11 cellular contexts compared by ENCODE assay signal in genomic region chr10:72186633-72187330, GRCh38. TPM values are rescaled to one million over a fixed set of nuclear protein-coding genes. Genes with fewer than 3 reads are reported as not detected.
DNase-seq lines count a peak whose midpoint lies in the region; ATAC-seq and TF ChIP-seq lines count a peak whose summit lies in the region.
"Had no signal": no experiment of that assay in that cellular context is flagged by ENCODE, and none has a peak within 500 bp of the region (broad histone marks: within the 10 kb centered on the region; RNA-seq: fewer than 3 reads in every experiment).

No MANE protein-coding gene starts in this region.

- H3K27me3 Mint-ChIP-seq in endothelial cell (ENCODE audit: unreplicated experiment) (no peaks in the 10 kb centered on the region), memory B cell (no peaks in the 10 kb centered on the region)

- DNase-seq in NCI-H1436 (lab: John Stamatoyannopoulos, UW) (peak; percentile 10), NCI-H1436 treated with DMSO at 0.1 percent for 48 hours (lab: John Stamatoyannopoulos, UW) (no peak), endothelial cell (ENCODE audit: low spot score) (no peak), memory B cell (ENCODE audit: low spot score in 2 of 2) (no peak), tibial nerve (ENCODE audit: low spot score in 2 of 2) (peak in 1 of 2 donors; percentile 25), GDM1 (lab: John Stamatoyannopoulos, UW) (no peak), NCI-H1048 (lab: John Stamatoyannopoulos, UW) (no peak)
- DNase-seq in activated CD8-positive, alpha-beta memory T cell treated with anti-CD3 and anti-CD28 coated beads for 24 hours = no peak
- DNase-seq: amygdala, T1000 had no signal

- no peak for TF ChIP-seq CTCF in endothelial cell (IDR thresholded peaks at IDR 0.05; ENCODE audit: unreplicated experiment)
- TF ChIP-seq CTCF in tibial nerve (IDR thresholded peaks at IDR 0.05) = no peak

- no peaks in the 10 kb centered on the region for H3K27me3 ChIP-seq in tibial nerve

- H3K36me3 Mint-ChIP-seq in endothelial cell (ENCODE audit: low read depth, unreplicated experiment) (peaks cover 32% of the 10 kb centered on the region), memory B cell (peaks cover 24% of the 10 kb centered on the region)

- H3K4me1 ChIP-seq in tibial nerve = peaks cover 0 to 5% (median 2%) of the 10 kb centered on the region in 4 donors

- no peak overlapping the region for H3K4me3 ChIP-seq in tibial nerve

- H3K27ac Mint-ChIP-seq in endothelial cell (ENCODE audit: unreplicated experiment) (peak overlapping the region; percentile 53), memory B cell (peak overlapping the region; percentile 38)

- ATAC-seq in memory B cell (ENCODE audit: low read depth) = no peak

- no peaks in the 10 kb centered on the region for H3K9me3 Mint-ChIP-seq in endothelial cell (ENCODE audit: unreplicated experiment)
- peaks cover 2% of the 10 kb centered on the region for H3K9me3 Mint-ChIP-seq in memory B cell

- WGBS in tibial nerve, 2 donors = 59 to 66% methylated on average over 9 of the region's 9 CpGs

- H3K36me3 ChIP-seq in tibial nerve = peaks cover 0 to 67% (median 0%) of the 10 kb centered on the region in 3 donors

- peak in 1 of 2 donors; percentile 81 for TF ChIP-seq EP300 in tibial nerve (IDR thresholded peaks at IDR 0.05)

- H3K4me3 Mint-ChIP-seq in endothelial cell (ENCODE audit: unreplicated experiment) = no peak overlapping the region
- H3K4me3 Mint-ChIP-seq in memory B cell = peak overlapping the region; percentile 17

- peak overlapping the region; percentile 25 to 83 (median 68) for H3K27ac ChIP-seq in tibial nerve
- H3K27ac ChIP-seq: 22Rv1 had no signal

- no peak for TF ChIP-seq POLR2A in tibial nerve (IDR thresholded peaks at IDR 0.05)

- no peaks in the 10 kb centered on the region for H3K4me1 Mint-ChIP-seq in endothelial cell (ENCODE audit: unreplicated experiment)
- peaks cover 4% of the 10 kb centered on the region for H3K4me1 Mint-ChIP-seq in memory B cell

- H3K9me3 ChIP-seq in tibial nerve = peaks cover 0 to 3% (median 0%) of the 10 kb centered on the region in 4 donors

RNA-seq across cellular contexts. Expression of gene ANAPC16, which starts 29.0 kb away (rescaled TPM):
- 56.7 TPM for total RNA-seq in endothelial cell (ENCODE audit: unreplicated experiment)
- total RNA-seq in tibial nerve = 10 to 100 TPM; 52.6 to 72.3 (median 61.9) TPM

RNA-seq across cellular contexts. Expression of gene ASCC1, which starts 29.3 kb away (rescaled TPM):
- 32.1 TPM for total RNA-seq in endothelial cell (ENCODE audit: unreplicated experiment)
- 10 to 100 TPM; 34.2 to 85.7 (median 54.2) TPM for total RNA-seq in tibial nerve
